ENCODE assay signal across 8 cellular contexts in the genomic region with DNA sequence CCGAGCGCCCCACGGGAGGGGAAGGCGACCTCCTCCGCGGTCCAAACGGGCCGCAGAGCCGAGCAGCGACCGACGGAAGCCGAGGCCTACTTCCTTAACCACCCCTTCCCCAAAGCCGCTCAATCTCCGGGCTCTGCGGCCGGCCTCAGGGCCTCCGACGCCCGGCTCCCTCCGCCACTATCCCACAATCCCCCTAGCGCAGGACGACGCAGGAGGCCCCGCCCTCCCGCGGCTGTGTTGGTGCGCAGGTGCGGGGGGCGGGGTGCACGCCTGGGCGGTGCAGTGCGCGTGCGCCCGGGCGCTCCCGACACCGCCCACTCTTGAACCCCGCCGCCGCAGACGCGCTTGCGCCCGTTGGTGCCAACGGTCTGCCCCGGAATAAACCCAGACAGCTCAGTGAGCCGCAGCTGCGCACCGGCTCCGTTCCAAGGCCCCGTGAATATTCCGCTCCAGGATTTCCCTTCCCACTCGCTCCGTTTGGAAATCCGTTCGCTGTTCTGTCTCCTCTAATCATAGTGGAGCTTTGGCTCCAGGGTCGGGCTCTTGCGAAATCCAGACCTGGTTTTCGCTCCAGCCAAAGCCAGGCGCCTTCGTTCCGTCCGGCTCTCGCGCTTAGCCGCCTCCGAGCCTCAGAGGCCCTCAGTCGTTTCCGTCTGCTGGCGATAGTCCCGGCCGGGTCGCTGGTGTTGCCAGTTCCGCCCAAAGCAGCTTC. TPM values are rescaled to one million over a fixed set of nuclear protein-coding genes. Genes with fewer than 3 reads are reported as not detected.
DNase-seq lines count a peak whose midpoint lies in the region; ATAC-seq, FAIRE-seq and TF ChIP-seq lines count a peak whose summit lies in the region.

Gene PPP6R1, minus strand, starts transcription at position 190 of the 712 bp plus-strand sequence. CDS start 11,914 bp downstream, outside the sequence.

- H3K9ac ChIP-seq in endothelial cell of umbilical vein (replicated peaks; ENCODE audit: extremely low read depth, insufficient read depth, low read length), result peak within 1 kb of the TSS; percentile 87

- POLR2A ChIA-PET in OCI-LY7 (lab: Charles Lee) (interaction anchor here (0.6 to 3.9 kb wide), 8 partner anchors 14 to 1070 kb away, joined by 3 to 32 read pairs (median 3); partner anchors contain the start of genes GARIN5B, HSPBP1, MBOAT7 and TMEM238), endothelial cell of umbilical vein (lab: Charles Lee) (interaction anchor here (0.6 to 2.3 kb wide), 7 partner anchors 21 to 156 kb away, joined by 3 to 15 read pairs (median 4); partner anchors contain the start of genes HSPBP1, KMT5C and UBE2S)

- TF ChIP-seq POLR2A in endothelial cell of umbilical vein (IDR thresholded peaks at IDR 0.05; ENCODE audit: low read depth, low read length), result peak; percentile 72

- peak; percentile 97 for DNase-seq in D721Med (ENCODE audit: insufficient read length, low spot score)
- peak; percentile 99 for DNase-seq in HuH-7.5 (ENCODE audit: low spot score)
- peak; percentile 98 for DNase-seq in OCI-LY7 (ENCODE audit: low spot score)
- peak; percentile 89 for DNase-seq in activated T-cell treated with anti-CD3 and anti-CD28 coated beads for 1 hour (ENCODE audit: low read depth)
- DNase-seq in endothelial cell of umbilical vein (ENCODE audit: low read depth, low spot score), result peak; percentile 100
- peak; percentile 99 for DNase-seq in midbrain (lab: John Stamatoyannopoulos, UW)
- peak; percentile 86 for DNase-seq in stimulated activated CD8-positive, alpha-beta memory T cell treated with anti-CD3 and anti-CD28 coated beads, Interleukin-2, amount 100 ng/mL, for 1 hour (ENCODE audit: low read depth in 2 of 2)

- TF ChIP-seq CTCF in D721Med (IDR thresholded peaks at IDR 0.05; ENCODE audit: insufficient read depth, missing control alignments) (no peak), OCI-LY7 (conservative IDR thresholded peaks at IDR 0.05; ENCODE audit: low read length) (no peak), endothelial cell of umbilical vein (IDR thresholded peaks at IDR 0.05; ENCODE audit: extremely low read depth in 1 of 2, insufficient read depth in 1 of 2, low read depth in 1 of 2, low read length in 2 of 2) (no peak)

- CTCF ChIA-PET in OCI-LY7 (lab: Charles Lee; ENCODE audit: unreplicated experiment), result interaction anchor here (0.6 kb wide), 1 partner anchor 79 kb away, joined by 4 read pairs; no protein-coding TSS in a partner anchor
- CTCF ChIA-PET in endothelial cell of umbilical vein (lab: Charles Lee), result interaction anchor here (0.6 to 1.4 kb wide), 10 partner anchors 21 to 245 kb away, joined by 3 to 13 read pairs (median 5); partner anchors contain the start of genes DNAAF3, HSPBP1 and TMEM238

- H3K27me3 ChIP-seq in endothelial cell of umbilical vein (ENCODE audit: control insufficient read depth in 2 of 2, insufficient read depth in 2 of 2, low read length in 2 of 2), result no peaks in the 10 kb centered on the region

- H3K4me2 ChIP-seq in OCI-LY7 (ENCODE audit: low read length) (peak within 1 kb of the TSS; percentile 99), endothelial cell of umbilical vein (ENCODE audit: insufficient read depth, low read length) (peak within 1 kb of the TSS; percentile 77)

- peak; percentile 56 for ATAC-seq in GM21526 (IDR thresholded peaks at IDR 0.05; ENCODE audit: low FRiP score, unreplicated experiment)

- H3K9me3 ChIP-seq in OCI-LY7 (ENCODE audit: low read length), result no peaks in the 10 kb centered on the region
- no peaks in the 10 kb centered on the region for H3K9me3 ChIP-seq in endothelial cell of umbilical vein (replicated peaks; ENCODE audit: control insufficient read depth, insufficient read depth, low read length)

- BruUV-seq in OCI-LY7 (replicated peaks; lab: Mats Ljungman, UMichigan) (no TSS peak), endothelial cell of umbilical vein (replicated peaks; lab: Mats Ljungman, UMichigan) (no TSS peak)

- no peaks in the 10 kb centered on the region for H3K9me1 ChIP-seq in endothelial cell of umbilical vein (replicated peaks; ENCODE audit: control insufficient read depth, extremely low read depth, insufficient read depth, low read length)

- dilution Hi-C loops in endothelial cell of umbilical vein (cut with MboI; ENCODE audit: extremely low pct_ligation_motif_present, low sequenced_read_pairs), result no loop called here

- peak within 1 kb of the TSS; percentile 97 for H3K27ac ChIP-seq in OCI-LY7 (ENCODE audit: low read depth, low read length, poor library complexity, severe bottlenecking)
- peak within 1 kb of the TSS; percentile 86 for H3K27ac ChIP-seq in endothelial cell of umbilical vein (ENCODE audit: insufficient read depth, low read depth, low read length)

- H4K20me1 ChIP-seq in OCI-LY7 (ENCODE audit: insufficient read depth, low read length), result no peaks in the 10 kb centered on the region
- H4K20me1 ChIP-seq in endothelial cell of umbilical vein (replicated peaks; ENCODE audit: control insufficient read depth, extremely low read depth, insufficient read depth, low read length), result no peaks in the 10 kb centered on the region

- H3K36me3 ChIP-seq in OCI-LY7 (ENCODE audit: insufficient read depth, low read length) (peaks cover 49% of the 10 kb centered on the region), endothelial cell of umbilical vein (ENCODE audit: control insufficient read depth in 2 of 2, extremely low read depth in 1 of 2, insufficient read depth in 2 of 2, low read length in 2 of 2) (no peaks in the 10 kb centered on the region)

- H3K79me2 ChIP-seq in OCI-LY7 (ENCODE audit: insufficient read depth, low read depth, low read length) (peaks cover 42% of the 10 kb centered on the region), endothelial cell of umbilical vein (ENCODE audit: control insufficient read depth, insufficient read depth, low read length) (peaks cover 45% of the 10 kb centered on the region)

- FAIRE-seq in D721Med (lab: Jason Lieb, UNC), result no peak
- peak; percentile 98 for FAIRE-seq in endothelial cell of umbilical vein (lab: Jason Lieb, UNC)

- intact Hi-C loops in OCI-LY7 (cut with micrococcal nuclease; ENCODE audit: unreplicated experiment) (loop anchor here (1.0 to 2.0 kb wide), 4 partner anchors 17 to 82 kb away; partner anchors contain the start of gene HSPBP1), endothelial cell of umbilical vein (cut with micrococcal nuclease) (loop anchor here (1.0 to 10.0 kb wide), 9 partner anchors 21 to 346 kb away; partner anchors contain the start of genes DNAAF3, HSPBP1, KMT5C and ZNF524)

- H3K9me2 ChIP-seq in OCI-LY7 (ENCODE audit: insufficient read depth, low read length), result no peaks in the 10 kb centered on the region

- peak within 1 kb of the TSS; percentile 43; the same call in 1 of the 2 replicates for H2AFZ ChIP-seq in OCI-LY7 (ENCODE audit: low read length)
- peak within 1 kb of the TSS; percentile 70 for H2AFZ ChIP-seq in endothelial cell of umbilical vein (ENCODE audit: low read depth, low read length)

- H3K4me3 ChIP-seq in OCI-LY7 (ENCODE audit: low read depth, low read length, poor library complexity, severe bottlenecking) (peak within 1 kb of the TSS; percentile 78), endothelial cell of umbilical vein (replicated peaks in 1 of 3; ENCODE audit: insufficient read depth in 1 of 3, low read depth in 1 of 3, low read length in 3 of 3) (peak within 1 kb of the TSS; percentile 73 to 88 (median 87))

- peaks cover 41% of the 10 kb centered on the region for H3K4me1 ChIP-seq in OCI-LY7 (ENCODE audit: insufficient read depth, low read length, poor library complexity, severe bottlenecking)
- peaks cover 40% of the 10 kb centered on the region for H3K4me1 ChIP-seq in endothelial cell of umbilical vein (ENCODE audit: control insufficient read depth, extremely low read depth, insufficient read depth, low read length)

TF ChIP-seq in endothelial cell of umbilical vein, 7 proteins besides CTCF, POLR2A, EP300 and RAD21:
- TF ChIP-seq JUN (IDR thresholded peaks at IDR 0.05; ENCODE audit: borderline replicate concordance, insufficient read depth, insufficient read length, low read depth) (peak; percentile 14), FOS (IDR thresholded peaks at IDR 0.05; ENCODE audit: borderline replicate concordance, insufficient read depth, low read length) (peak; percentile 50), POLR2AphosphoS5 (IDR thresholded peaks at IDR 0.05; ENCODE audit: insufficient read depth, low read depth, low read length) (peak; percentile 93)
- TF ChIP-seq, protein P1, sequence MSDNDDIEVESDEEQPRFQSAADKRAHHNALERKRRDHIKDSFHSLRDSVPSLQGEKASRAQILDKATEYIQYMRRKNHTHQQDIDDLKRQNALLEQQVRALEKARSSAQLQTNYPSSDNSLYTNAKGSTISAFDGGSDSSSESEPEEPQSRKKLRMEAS (IDR thresholded peaks at IDR 0.05; ENCODE audit: insufficient read depth, insufficient read length), result no peak

RNA-seq across cellular contexts. Expression of gene PPP6R1, which starts in this region (rescaled TPM):
- total RNA-seq in OCI-LY7 (2014; rRNA removed; shearing (Covaris generic)), result 82.0 and 89.6 TPM in 2 replicates
- total RNA-seq in OCI-LY7 (2022) (156 and 161 TPM in 2 replicates), endothelial cell of umbilical vein (68.3 and 71.8 TPM in 2 replicates)
- polyA plus RNA-seq in endothelial cell of umbilical vein, result 35.7 and 36.0 TPM in 2 replicates
- 39.7 and 44.5 TPM in 2 replicates for polyA plus RNA-seq in endothelial cell of umbilical vein (2011; cell fraction: cytosol; rRNA removed)
- 90.6 and 94.5 TPM in 2 replicates for polyA plus RNA-seq in endothelial cell of umbilical vein (2011; cell fraction: nucleus; rRNA removed)
- 44.4 and 44.9 TPM in 2 replicates for polyA plus RNA-seq in endothelial cell of umbilical vein (2012)
- 45.2 and 59.6 TPM in 2 replicates for polyA minus RNA-seq in endothelial cell of umbilical vein
- polyA minus RNA-seq in endothelial cell of umbilical vein (2011; cell fraction: cytosol; rRNA and poly(A)+ RNA removed), result 69.8 TPM
- polyA minus RNA-seq in endothelial cell of umbilical vein (2011; cell fraction: nucleus; rRNA and poly(A)+ RNA removed), result 35.9 and 45.7 TPM in 2 replicates

Comparison
In these comparisons a context has a peak if more than half of its experiments do, and no peak if none do; other contexts are left out.
1. Peak in every context shown above with its lines: DNase-seq, ATAC-seq, H3K4me3 ChIP-seq and H3K27ac ChIP-seq.